Comparison of ENCODE assay signal across 23 cellular contexts in genomic region chr1:153939476-153939875, GRCh38.
"Had no signal": no experiment of that assay in that cellular context is flagged by ENCODE, and none has a peak within 500 bp of the region (broad histone marks: within the 10 kb centered on the region; RNA-seq: fewer than 3 reads in every experiment).

No MANE protein-coding gene starts in this region.

- H3K4me1 ChIP-seq: neural progenitor cell, pancreas had no signal

- H3K27ac ChIP-seq: epithelial cell of prostate, hepatocyte, lower lobe of right lung, neural progenitor cell, pancreas, right lobe of liver, suprapubic skin, transverse colon had no signal

- H3K9me3 ChIP-seq: lower lobe of right lung, pancreas, right lobe of liver, suprapubic skin, transverse colon had no signal

- ATAC-seq: activated CD8-positive, alpha-beta T cell treated with anti-CD3 and anti-CD28 coated beads, Interleukin-2, amount 10 ng/mL, durations not matched to agents 7 days and 5 days; effector memory CD8-positive, alpha-beta T cell; left colon; lower lobe of right lung; pancreas; right lobe of liver had no signal

- H3K9me3 Mint-ChIP-seq: activated CD4-positive, alpha-beta T cell treated with anti-CD3 and anti-CD28 coated beads, Interleukin-2, amount 10 ng/mL, durations not matched to agents 7 days and 5 days; activated naive CD4-positive, alpha-beta T cell treated with anti-CD3 and anti-CD28 coated beads, Interleukin-2, amount 50 U/mL, for 24 hours; activated T-cell treated with anti-CD3 and anti-CD28 coated beads, Interleukin-2, amount 50 U/mL, for 24 hours; effector memory CD8-positive, alpha-beta T cell; neural progenitor cell had no signal

- H2AFZ ChIP-seq: hepatocyte, neural progenitor cell had no signal

- H3K27ac Mint-ChIP-seq: activated CD4-positive, alpha-beta T cell treated with anti-CD3 and anti-CD28 coated beads, Interleukin-2, amount 10 ng/mL, durations not matched to agents 7 days and 5 days; activated CD8-positive, alpha-beta T cell treated with anti-CD3 and anti-CD28 coated beads, Interleukin-2, amount 10 ng/mL, durations not matched to agents 7 days and 5 days; activated naive CD4-positive, alpha-beta T cell treated with anti-CD3 and anti-CD28 coated beads, Interleukin-2, amount 50 U/mL, for 24 hours; neural progenitor cell had no signal

- DNase-seq: activated CD4-positive, alpha-beta T cell treated with anti-CD3 and anti-CD28 coated beads, Interleukin-2, amount 10 ng/mL, durations not matched to agents 7 days and 5 days; activated CD8-positive, alpha-beta T cell treated with anti-CD3 and anti-CD28 coated beads, Interleukin-2, amount 10 ng/mL, durations not matched to agents 7 days and 5 days; activated T-cell treated with anti-CD3 and anti-CD28 coated beads, Interleukin-2, amount 50 U/mL, for 24 hours; amniotic stem cell; dermis blood vessel endothelial cell; effector memory CD8-positive, alpha-beta T cell; foreskin fibroblast; left colon; lower lobe of right lung; pancreas; SHP77 treated with DMSO at 0.1 percent for 48 hours; small intestine; stimulated activated CD4-positive, alpha-beta T cell treated with anti-CD3 and anti-CD28 coated beads, Interleukin-4, amount 100 ng/mL, for 24 hours; stimulated activated naive CD4-positive, alpha-beta T cell treated with Interleukin-2 at 50 U/mL for 16 hours; T-helper 1 cell; T1000; transverse colon had no signal

- H3K4me3 Mint-ChIP-seq: activated CD4-positive, alpha-beta T cell treated with anti-CD3 and anti-CD28 coated beads, Interleukin-2, amount 10 ng/mL, durations not matched to agents 7 days and 5 days; activated CD8-positive, alpha-beta T cell treated with anti-CD3 and anti-CD28 coated beads, Interleukin-2, amount 10 ng/mL, durations not matched to agents 7 days and 5 days; activated naive CD4-positive, alpha-beta T cell treated with anti-CD3 and anti-CD28 coated beads, Interleukin-2, amount 50 U/mL, for 24 hours; activated T-cell treated with anti-CD3 and anti-CD28 coated beads, Interleukin-2, amount 50 U/mL, for 24 hours; effector memory CD8-positive, alpha-beta T cell; neural progenitor cell had no signal

- H3K27me3 ChIP-seq: hepatocyte, neural progenitor cell, pancreas, right lobe of liver, suprapubic skin, transverse colon had no signal

- H3K27me3 Mint-ChIP-seq: activated CD4-positive, alpha-beta T cell treated with anti-CD3 and anti-CD28 coated beads, Interleukin-2, amount 10 ng/mL, durations not matched to agents 7 days and 5 days; activated naive CD4-positive, alpha-beta T cell treated with anti-CD3 and anti-CD28 coated beads, Interleukin-2, amount 50 U/mL, for 24 hours; activated T-cell treated with anti-CD3 and anti-CD28 coated beads, Interleukin-2, amount 50 U/mL, for 24 hours; effector memory CD8-positive, alpha-beta T cell had no signal

- H3K9ac ChIP-seq: neural progenitor cell had no signal

- H3K36me3 ChIP-seq: neural progenitor cell had no signal

- H3K4me2 ChIP-seq: hepatocyte, neural progenitor cell had no signal

- H3K4me3 ChIP-seq: hepatocyte, lower lobe of right lung, neural progenitor cell, pancreas, right lobe of liver, suprapubic skin, transverse colon had no signal
